In the genomic region with DNA sequence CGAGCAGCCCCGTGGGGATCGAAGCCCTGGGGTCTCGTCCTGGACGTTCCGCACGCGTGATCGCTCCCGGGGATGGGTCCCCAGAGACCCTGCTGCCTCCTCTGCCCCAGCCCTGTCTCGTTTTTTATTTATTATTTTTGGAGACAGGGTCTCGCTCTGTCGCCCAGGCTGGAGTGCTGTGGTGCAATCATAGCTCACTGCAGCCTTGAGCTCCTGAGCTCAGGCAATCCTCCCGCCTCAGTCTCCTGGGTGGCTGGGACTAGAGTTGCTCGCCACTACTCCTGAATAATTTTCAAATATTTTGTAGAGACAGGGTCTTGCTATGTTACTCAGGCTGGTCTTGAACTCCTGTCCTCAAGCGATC, we compare ENCODE assay signal across 8 cellular contexts. TPM values are rescaled to one million over a fixed set of nuclear protein-coding genes. Genes with fewer than 3 reads are reported as not detected.
A peak's percentile ranks its signal among the peaks of the same experiment; 100 is the strongest.
DNase-seq lines count a peak whose midpoint lies in the region; ATAC-seq, FAIRE-seq and TF ChIP-seq lines count a peak whose summit lies in the region.

No MANE protein-coding gene starts in this region.

- H3K4me1 ChIP-seq in KMS-11 (ENCODE audit: low read depth, poor library complexity, severe bottlenecking) = peaks cover 34% of the 10 kb centered on the region
- peaks cover 22 to 35% of the 10 kb centered on the region in 2 donors for H3K4me1 ChIP-seq in duodenal mucosa (ENCODE audit: control insufficient read depth in 1 of 2, insufficient read depth in 2 of 2, low read length in 2 of 2)
- peaks cover 0 to 11% (median 4%) of the 10 kb centered on the region in 3 donors for H3K4me1 ChIP-seq in pancreas

- TF ChIP-seq CTCF in GM06990 (IDR thresholded peaks at IDR 0.05; ENCODE audit: insufficient read depth, low read length, poor library complexity, severe bottlenecking) (no peak), KMS-11 (conservative IDR thresholded peaks at IDR 0.05; ENCODE audit: low read depth, low read length) (no peak), pancreas (IDR thresholded peaks at IDR 0.05) (no peak)

- WGBS in pancreas, 2 donors = 7 to 13% methylated on average over 10 to 16 of the region's 16 CpGs

- peak; percentile 1 to 22 (median 5) for ATAC-seq in pancreas
- no peak for ATAC-seq in HG03097 (IDR thresholded peaks at IDR 0.05; ENCODE audit: low FRiP score, unreplicated experiment)

- intact Hi-C loops in pancreas (cut with DNase I) = loop anchor here in 2 of 3 donors (5.0 to 10.0 kb wide), 2 partner anchors 115 to 117 kb away; no protein-coding TSS in a partner anchor

- H3K36me3 ChIP-seq in GM06990 (ENCODE audit: control insufficient read depth, insufficient read depth, low read length) (no peaks in the 10 kb centered on the region; the same call in 1 of the 2 replicates), KMS-11 (ENCODE audit: insufficient read depth) (no peaks in the 10 kb centered on the region), duodenal mucosa (ENCODE audit: control insufficient read depth in 1 of 2, insufficient read depth in 2 of 2, low read length in 2 of 2) (no peaks in the 10 kb centered on the region), pancreas (no peaks in the 10 kb centered on the region)

- peak overlapping the region; percentile 90; the same call in 1 of the 2 replicates for H2AFZ ChIP-seq in KMS-11 (ENCODE audit: low read depth)

- no peaks in the 10 kb centered on the region for H4K20me1 ChIP-seq in KMS-11 (ENCODE audit: insufficient read depth)

- FAIRE-seq in pancreas (lab: Jason Lieb, UNC) = no peak

- peak overlapping the region; percentile 96 for H3K4me2 ChIP-seq in KMS-11

- peaks cover 22% of the 10 kb centered on the region for H3K79me2 ChIP-seq in KMS-11 (ENCODE audit: insufficient read depth, low read depth)

- no peak for DNase-seq in GM06990 (ENCODE audit: extremely low read depth, insufficient read length)
- DNase-seq in pancreas = no peak
- no peak for DNase-seq in NCI-H345 treated with DMSO at 0.1 percent for 48 hours (lab: John Stamatoyannopoulos, UW; ENCODE audit: unreplicated experiment)
- DNase-seq in NCI-H774 (lab: John Stamatoyannopoulos, UW) = no peak
- DNase-seq in foreskin melanocyte = no peak

- H3K9ac ChIP-seq in KMS-11 (no peak overlapping the region), duodenal mucosa (ENCODE audit: low read depth in 1 of 2, low read length in 2 of 2) (no peak overlapping the region)

- no peak overlapping the region for H3K27ac ChIP-seq in KMS-11
- H3K27ac ChIP-seq in duodenal mucosa (ENCODE audit: low read depth, low read length) = no peak overlapping the region
- no peak overlapping the region for H3K27ac ChIP-seq in pancreas

- H3K9me3 ChIP-seq in duodenal mucosa (ENCODE audit: control insufficient read depth in 1 of 2, low read length in 2 of 2) = no peaks in the 10 kb centered on the region
- no peaks in the 10 kb centered on the region for H3K9me3 ChIP-seq in pancreas

- H3K4me3 ChIP-seq in GM06990 (replicated peaks; ENCODE audit: low read depth, low read length) (peak overlapping the region; percentile 54), KMS-11 (IDR thresholded peaks at IDR 0.05; ENCODE audit: insufficient read depth, low read depth, low read length) (no peak overlapping the region), duodenal mucosa (ENCODE audit: low read depth in 1 of 2, low read length in 2 of 2) (peak overlapping the region; percentile 50 to 66), pancreas (peak overlapping the region in 2 of 4 donors; percentile 79 to 94)

- H3K27me3 ChIP-seq in GM06990 (replicated peaks; ENCODE audit: control insufficient read depth, insufficient read depth, low read length) (no peaks in the 10 kb centered on the region), KMS-11 (ENCODE audit: insufficient read depth, low read depth) (no peaks in the 10 kb centered on the region), duodenal mucosa (ENCODE audit: control insufficient read depth in 1 of 2, insufficient read depth in 2 of 2, low read length in 2 of 2) (peaks cover 0 to 3% of the 10 kb centered on the region in 2 donors), pancreas (no peaks in the 10 kb centered on the region)

RNA-seq across cellular contexts. Expression of gene STX1A, which starts 0.3 kb away (rescaled TPM):
- total RNA-seq in pancreas = 10 to 100 TPM in 2 of 6 donors, 1 to 10 TPM in 4; 2.3 to 11.9 (median 6.9) TPM
- 10 to 100 TPM; 31.8 to 95.7 TPM for polyA plus RNA-seq in pancreas

RNA-seq across cellular contexts. Expression of gene ABHD11, which starts 18.8 kb away (rescaled TPM):
- total RNA-seq in pancreas = 10 to 100 TPM; 16.0 to 30.6 (median 22.1) TPM
- polyA plus RNA-seq in pancreas = 10 to 100 TPM; 91.0 to 95.2 TPM

RNA-seq across cellular contexts. Expression of gene BUD23, which starts 36.4 kb away (rescaled TPM):
- 10 to 100 TPM; 26.9 to 36.8 (median 33.0) TPM for total RNA-seq in pancreas
- 10 to 100 TPM; 46.7 to 62.9 TPM for polyA plus RNA-seq in pancreas

RNA-seq across cellular contexts. Expression of gene DNAJC30, which starts 36.5 kb away (rescaled TPM):
- total RNA-seq in pancreas = 1 to 10 TPM; 4.1 to 8.2 (median 5.6) TPM
- 1 to 10 TPM; 5.1 to 6.4 TPM for polyA plus RNA-seq in pancreas

RNA-seq across cellular contexts. Expression of gene CLDN3, which starts 50.3 kb away (rescaled TPM):
- total RNA-seq in pancreas = 10 to 100 TPM; 42.9 to 62.0 (median 48.3) TPM
- polyA plus RNA-seq in pancreas = 100 to 1,000 TPM; 110 to 122 TPM
